Comparison of ENCODE assay signal across 10 cellular contexts in genomic region chr16:29702307-29702706, GRCh38. TPM values are rescaled to one million over a fixed set of nuclear protein-coding genes. Genes with fewer than 3 reads are reported as not detected.
DNase-seq lines count a peak whose midpoint lies in the region; ATAC-seq, FAIRE-seq and TF ChIP-seq lines count a peak whose summit lies in the region.
"Had no signal": no experiment of that assay in that cellular context is flagged by ENCODE, and none has a peak within 500 bp of the region (broad histone marks: within the 10 kb centered on the region; RNA-seq: fewer than 3 reads in every experiment).

No MANE protein-coding gene starts in this region.

- peak; percentile 72 for FAIRE-seq in GM12892 (lab: Jason Lieb, UNC)
- FAIRE-seq: HTR-8/SVneo had no signal

- H3K9me3 ChIP-seq in OCI-LY1 (ENCODE audit: low read length) (peaks cover 3% of the 10 kb centered on the region; the same call in 1 of the 2 replicates), iPS-20b (ENCODE audit: insufficient read depth, low read depth, low read length) (no peaks in the 10 kb centered on the region)

- H3K9me3 Mint-ChIP-seq in chondrocyte (ENCODE audit: low read depth), result no peaks in the 10 kb centered on the region

- H3K27me3 Mint-ChIP-seq in chondrocyte (ENCODE audit: low read depth), result no peaks in the 10 kb centered on the region

- peaks cover 1% of the 10 kb centered on the region for H3K36me3 Mint-ChIP-seq in chondrocyte (ENCODE audit: low read depth)

- H3F3A ChIP-seq in OCI-LY1 (ENCODE audit: insufficient read depth, low read length), result no peaks in the 10 kb centered on the region

- H3K79me2 ChIP-seq in OCI-LY1 (ENCODE audit: insufficient read depth, low read length), result no peaks in the 10 kb centered on the region

- peak overlapping the region; percentile 92 for H3K27ac ChIP-seq in OCI-LY1 (ENCODE audit: low read depth, low read length, poor library complexity, severe bottlenecking)
- H3K27ac ChIP-seq in iPS-20b (ENCODE audit: low read length), result no peak overlapping the region

- H3K27ac Mint-ChIP-seq in chondrocyte (ENCODE audit: unreplicated experiment), result no peak overlapping the region

- no peaks in the 10 kb centered on the region for H4K20me1 ChIP-seq in OCI-LY1 (ENCODE audit: insufficient read depth, low read length)

- ATAC-seq in GM21447 (IDR thresholded peaks at IDR 0.05; ENCODE audit: unreplicated experiment) (peak; percentile 33), HG02852 (IDR thresholded peaks at IDR 0.05; ENCODE audit: unreplicated experiment) (no peak), HG03469 (IDR thresholded peaks at IDR 0.05; ENCODE audit: unreplicated experiment) (no peak), HG03442 (IDR thresholded peaks at IDR 0.05; ENCODE audit: unreplicated experiment) (no peak)

- H2AFZ ChIP-seq in OCI-LY1 (ENCODE audit: low read length), result no peak overlapping the region

- H3K9ac ChIP-seq in OCI-LY1 (ENCODE audit: low read length) (peak overlapping the region; percentile 36; the same call in 1 of the 2 replicates), iPS-20b (ENCODE audit: low read depth, low read length) (peak overlapping the region; percentile 41)

- no peaks in the 10 kb centered on the region for H3K9me2 ChIP-seq in OCI-LY1 (ENCODE audit: low read depth, low read length)

- H3K27me3 ChIP-seq in OCI-LY1 (ENCODE audit: insufficient read depth, low read length) (no peaks in the 10 kb centered on the region), iPS-20b (ENCODE audit: insufficient read depth, low read length) (no peaks in the 10 kb centered on the region)

- H3K4me1 ChIP-seq in OCI-LY1 (ENCODE audit: insufficient read depth, low read length, severe bottlenecking) (peaks cover 27% of the 10 kb centered on the region), iPS-20b (ENCODE audit: insufficient read depth, low read length) (no peaks in the 10 kb centered on the region)

- H3K4me1 Mint-ChIP-seq in chondrocyte (ENCODE audit: low read depth), result peaks cover 4% of the 10 kb centered on the region

- TF ChIP-seq CTCF in OCI-LY1 (IDR thresholded peaks at IDR 0.05; ENCODE audit: low read length), result no peak
- no peak for TF ChIP-seq CTCF in chondrocyte (IDR thresholded peaks at IDR 0.05)

- H3K36me3 ChIP-seq in OCI-LY1 (ENCODE audit: insufficient read depth, low read length) (peaks cover 4% of the 10 kb centered on the region), iPS-20b (ENCODE audit: insufficient read depth, low read depth, low read length) (peaks cover 4% of the 10 kb centered on the region)

- H3K4me3 Mint-ChIP-seq in chondrocyte (ENCODE audit: unreplicated experiment), result no peak overlapping the region

- H3K4me3 ChIP-seq in OCI-LY1 (ENCODE audit: low read depth, low read length, poor library complexity, severe bottlenecking) (peak overlapping the region; percentile 17), iPS-20b (ENCODE audit: low read length) (no peak overlapping the region)

- TF ChIP-seq POLR2A in GM12892 (IDR thresholded peaks at IDR 0.05; ENCODE audit: low read depth, low read length), result no peak

- no peak for DNase-seq in GM12892 (ENCODE audit: insufficient read length)
- no peak for DNase-seq in chondrocyte (ENCODE audit: low spot score)

- peak overlapping the region; percentile 63 for H3K4me2 ChIP-seq in OCI-LY1 (ENCODE audit: low read length)

RNA-seq across cellular contexts. Expression of gene QPRT, which starts 23.3 kb away (rescaled TPM):
- polyA plus RNA-seq in GM12892 (2012; ENCODE audit: missing spikeins), result 23.7 TPM
- total RNA-seq in chondrocyte, result 19.5 to 21.8 TPM (median 20.7 TPM) in 3 replicates

RNA-seq across cellular contexts. Expression of gene SPN, which starts 39.3 kb away (rescaled TPM):
- 58.5 TPM for polyA plus RNA-seq in GM12892 (2012; ENCODE audit: missing spikeins)
- total RNA-seq in chondrocyte, result not detected in 3 replicates
- total RNA-seq: RPMI7951 had no signal

RNA-seq across cellular contexts. Expression of gene C16orf54, which starts 43.5 kb away (rescaled TPM):
- 1.8 TPM for polyA plus RNA-seq in GM12892 (2012; ENCODE audit: missing spikeins)
- not detected in 3 replicates for total RNA-seq in chondrocyte
- total RNA-seq: RPMI7951 had no signal
